ENCODE assay signal across 1 cellular context in genomic region chr17:39687546-39688474, GRCh38.
TF ChIP-seq lines count a peak whose summit lies in the region.

Gene PGAP3 (minus strand): TSS chr17:39688057. CDS start chr17:39688014, 43 bp downstream.

TF ChIP-seq in K562, 482 proteins besides CTCF, POLR2A, EP300 and RAD21 (continued from another document and continues in another):
- TF ChIP-seq REST (CRISPR knock-in tag; IDR thresholded peaks at IDR 0.05; ENCODE audit: low read depth) = 0 out of 2 replicates have a peak, but pooled peaks have one; percentile 26
- TF ChIP-seq NCOA1 (IDR thresholded peaks at IDR 0.05; ENCODE audit: low read depth) = peak; percentile 74
- TF ChIP-seq MBD1 (CRISPR knock-in tag; IDR thresholded peaks at IDR 0.05) = no peak
- peak; percentile 84 for TF ChIP-seq ETV1 (tag; conservative IDR thresholded peaks at IDR 0.05; ENCODE audit: low read depth)
- TF ChIP-seq POLR3A (IDR thresholded peaks at IDR 0.05; ENCODE audit: borderline replicate concordance, extremely low read depth, insufficient read depth, insufficient read length) = no peak
- TF ChIP-seq HMGN3 (IDR thresholded peaks at IDR 0.05; ENCODE audit: borderline replicate concordance, extremely low read depth, insufficient read length, low read depth, low read length) = peak; percentile 69
- TF ChIP-seq CBX3 (IDR thresholded peaks at IDR 0.05; ENCODE audit: borderline replicate concordance in 1 of 2, low read length in 2 of 2) = 0 out of 3 replicates have a peak, but pooled peaks of 1 of the 2 experiments have one; percentile 56
- no peak for TF ChIP-seq MXD1 (CRISPR knock-in tag; IDR thresholded peaks at IDR 0.05; ENCODE audit: borderline replicate concordance, poor library complexity, severe bottlenecking)
- TF ChIP-seq SMAD1 (IDR thresholded peaks at IDR 0.05; ENCODE audit: low read depth, low read length, partially characterized antibody) = no peak
- TF ChIP-seq SREBF2 (CRISPR knock-in tag; IDR thresholded peaks at IDR 0.05) = no peak
- no peak for TF ChIP-seq GATAD2A (IDR thresholded peaks at IDR 0.05)
- no peak for TF ChIP-seq CAMTA2 (CRISPR knock-in tag; conservative IDR thresholded peaks at IDR 0.05)
- TF ChIP-seq ZNF431 (CRISPR knock-in tag; IDR thresholded peaks at IDR 0.05) = no peak
- TF ChIP-seq RBM15 (IDR thresholded peaks at IDR 0.05; ENCODE audit: insufficient read depth, low read length) = no peak
- no peak for TF ChIP-seq E2F4 (CRISPR knock-in tag; IDR thresholded peaks at IDR 0.05; ENCODE audit: low read depth)
- no peak; the same call in none of the 2 replicates for TF ChIP-seq RFX1 (IDR thresholded peaks at IDR 0.05)
- no peak for TF ChIP-seq MCM7 (IDR thresholded peaks at IDR 0.05)
- peak in 1 of 2 experiments; percentile 28; a peak in 1 of 4 replicates for TF ChIP-seq SIX5 (IDR thresholded peaks at IDR 0.05; ENCODE audit: borderline replicate concordance in 1 of 2, insufficient read depth in 1 of 2, low read depth in 1 of 2, low read length in 2 of 2)
- TF ChIP-seq ZNF232 (CRISPR knock-in tag; IDR thresholded peaks at IDR 0.05) = no peak
- TF ChIP-seq GATAD2B (IDR thresholded peaks at IDR 0.05; ENCODE audit: borderline replicate concordance) = no peak
- no peak for TF ChIP-seq ILK (tag; IDR thresholded peaks at IDR 0.05; ENCODE audit: borderline replicate concordance, low read depth)
- TF ChIP-seq ZNF316 (IDR thresholded peaks at IDR 0.05) = no peak
- no peak for TF ChIP-seq E2F3 (CRISPR knock-in tag; IDR thresholded peaks at IDR 0.05)
- no peak for TF ChIP-seq PTBP1 (IDR thresholded peaks at IDR 0.05; ENCODE audit: low read depth, low read length)
- no peak for TF ChIP-seq SNAPC5 (CRISPR knock-in tag; IDR thresholded peaks at IDR 0.05)
- TF ChIP-seq POLR3G (IDR thresholded peaks at IDR 0.05; ENCODE audit: extremely low read depth, insufficient read length, insufficient replicate concordance) = no peak
- peak; percentile 61 for TF ChIP-seq TAF9B (IDR thresholded peaks at IDR 0.05; ENCODE audit: partially characterized antibody)
- peak in 1 of 2 experiments; percentile 23; a peak in 1 of 4 replicates for TF ChIP-seq SIN3A (IDR thresholded peaks at IDR 0.05; ENCODE audit: borderline replicate concordance in 2 of 2, control insufficient read depth in 1 of 2, low read depth in 2 of 2, low read length in 2 of 2)
- no peak for TF ChIP-seq MYBL2 (IDR thresholded peaks at IDR 0.05; ENCODE audit: low read depth)
- no peak for TF ChIP-seq MYBL2 (CRISPR knock-in tag; IDR thresholded peaks at IDR 0.05; ENCODE audit: borderline replicate concordance)
- TF ChIP-seq ASH1L (IDR thresholded peaks at IDR 0.05; ENCODE audit: borderline replicate concordance, low read depth, partially characterized antibody) = peak; percentile 25
- TF ChIP-seq ZNF184 (CRISPR knock-in tag; IDR thresholded peaks at IDR 0.05) = no peak
- 0 out of 2 replicates have a peak, but pooled peaks have one; percentile 58 for TF ChIP-seq NKRF (IDR thresholded peaks at IDR 0.05; ENCODE audit: borderline replicate concordance)
- TF ChIP-seq HNRNPH1 (optimal IDR thresholded peaks at IDR 0.05; ENCODE audit: low read depth, low read length) = no peak
- TF ChIP-seq NR0B1 (IDR thresholded peaks at IDR 0.05; ENCODE audit: partially characterized antibody) = no peak
- no peak for TF ChIP-seq GTF2A2 (tag; IDR thresholded peaks at IDR 0.05)
- no peak for TF ChIP-seq ZNF165 (CRISPR knock-in tag; IDR thresholded peaks at IDR 0.05; ENCODE audit: borderline replicate concordance)
- no peak for TF ChIP-seq HIVEP1 (CRISPR knock-in tag; IDR thresholded peaks at IDR 0.05)
- TF ChIP-seq HDAC2 (IDR thresholded peaks at IDR 0.05) = 0 out of 2 replicates have a peak, but pooled peaks have one; percentile 18
- peak; percentile 84 for TF ChIP-seq C11orf30 (IDR thresholded peaks at IDR 0.05; ENCODE audit: low read depth)
- TF ChIP-seq HLTF (IDR thresholded peaks at IDR 0.05) = no peak
- no peak for TF ChIP-seq ZNF766 (CRISPR knock-in tag; conservative IDR thresholded peaks at IDR 0.05)
- TF ChIP-seq STAT6 (CRISPR knock-in tag; IDR thresholded peaks at IDR 0.05) = no peak
- TF ChIP-seq FOXA1 (IDR thresholded peaks at IDR 0.05; ENCODE audit: borderline replicate concordance) = no peak
- TF ChIP-seq ZNF589 (CRISPR knock-in tag; IDR thresholded peaks at IDR 0.05; ENCODE audit: low read depth) = no peak
- no peak for TF ChIP-seq ZNF740 (CRISPR knock-in tag; IDR thresholded peaks at IDR 0.05)
- TF ChIP-seq ZNF740 (tag; IDR thresholded peaks at IDR 0.05) = no peak
- no peak; the same call in 1 of the 2 replicates for TF ChIP-seq MBD2 (IDR thresholded peaks at IDR 0.05; ENCODE audit: borderline replicate concordance, low read depth)
- no peak for TF ChIP-seq PHF21A (IDR thresholded peaks at IDR 0.05; ENCODE audit: borderline replicate concordance, low read depth)
- TF ChIP-seq UBTF (IDR thresholded peaks at IDR 0.05; ENCODE audit: borderline replicate concordance in 1 of 2, low read depth in 2 of 2, low read length in 2 of 2) = peak in 1 of 2 experiments; percentile 94; a peak in 2 of 4 replicates
- TF ChIP-seq ZNF75A (CRISPR knock-in tag; IDR thresholded peaks at IDR 0.05) = no peak
- TF ChIP-seq TCF7L2 (IDR thresholded peaks at IDR 0.05; ENCODE audit: low read depth, low read length) = no peak
- TF ChIP-seq ILF3 (IDR thresholded peaks at IDR 0.05; ENCODE audit: borderline replicate concordance) = no peak
- no peak for TF ChIP-seq DACH1 (IDR thresholded peaks at IDR 0.05; ENCODE audit: partially characterized antibody)
